15 cellular contexts compared by ENCODE assay signal in genomic region chr9:121344062-121344696, GRCh38. TPM values are rescaled to one million over a fixed set of nuclear protein-coding genes. Genes with fewer than 3 reads are reported as not detected.
A peak's percentile ranks its signal among the peaks of the same experiment; 100 is the strongest.
DNase-seq lines count a peak whose midpoint lies in the region; ATAC-seq and TF ChIP-seq lines count a peak whose summit lies in the region.
"Had no signal": no experiment of that assay in that cellular context is flagged by ENCODE, and none has a peak within 500 bp of the region (broad histone marks: within the 10 kb centered on the region; RNA-seq: fewer than 3 reads in every experiment).

No MANE protein-coding gene starts in this region.

- H3K9me2 ChIP-seq in hepatocyte (replicated peaks; ENCODE audit: insufficient read depth), result no peaks in the 10 kb centered on the region

- TF ChIP-seq CTCF in hepatocyte (IDR thresholded peaks at IDR 0.05; ENCODE audit: poor library complexity) (no peak), upper lobe of left lung (IDR thresholded peaks at IDR 0.05) (no peak)

- no peak overlapping the region for H3K4me3 ChIP-seq in hepatocyte
- no peak overlapping the region for H3K4me3 ChIP-seq in upper lobe of left lung
- H3K4me3 ChIP-seq: right lobe of liver had no signal

- no peak for TF ChIP-seq POLR2A in upper lobe of left lung (IDR thresholded peaks at IDR 0.05)

- H3K4me1 ChIP-seq in hepatocyte (ENCODE audit: insufficient read depth) (peaks cover 15% of the 10 kb centered on the region), upper lobe of left lung (peaks cover 36 to 39% (median 37%) of the 10 kb centered on the region in 4 donors)

- peaks cover 18% of the 10 kb centered on the region for H3K4me1 Mint-ChIP-seq in activated T-cell treated with anti-CD3 and anti-CD28 coated beads, Interleukin-2, amount 50 U/mL, for 72 hours (ENCODE audit: low read depth)
- peaks cover 7% of the 10 kb centered on the region for H3K4me1 Mint-ChIP-seq in activated T-cell treated with anti-CD3 and anti-CD28 coated beads, Interleukin-2, amount 50 U/mL, for 24 hours (ENCODE audit: low read depth)
- H3K4me1 Mint-ChIP-seq: activated naive CD4-positive, alpha-beta T cell treated with anti-CD3 and anti-CD28 coated beads, Interleukin-2, amount 50 U/mL, for 24 hours had no signal

- H3K27ac Mint-ChIP-seq in activated T-cell treated with anti-CD3 and anti-CD28 coated beads, Interleukin-2, amount 50 U/mL, for 72 hours, result peak overlapping the region; percentile 84
- H3K27ac Mint-ChIP-seq in activated T-cell treated with anti-CD3 and anti-CD28 coated beads, Interleukin-2, amount 50 U/mL, for 24 hours, result no peak overlapping the region
- H3K27ac Mint-ChIP-seq: activated naive CD4-positive, alpha-beta T cell treated with anti-CD3 and anti-CD28 coated beads, Interleukin-2, amount 50 U/mL, for 24 hours; stimulated activated naive B cell treated with anti-CD40 and anti-IgM and Interleukin-4, amounts not matched to agents 10 μg/mL and 1 μg/mL and 100 μg/mL, for 72 hours had no signal

- H4K20me1 ChIP-seq in hepatocyte (ENCODE audit: insufficient read depth, poor library complexity, severe bottlenecking), result no peaks in the 10 kb centered on the region

- no peaks in the 10 kb centered on the region for H3K27me3 Mint-ChIP-seq in activated T-cell treated with anti-CD3 and anti-CD28 coated beads, Interleukin-2, amount 50 U/mL, for 72 hours (ENCODE audit: low read depth)
- H3K27me3 Mint-ChIP-seq in activated T-cell treated with anti-CD3 and anti-CD28 coated beads, Interleukin-2, amount 50 U/mL, for 24 hours, result no peaks in the 10 kb centered on the region
- H3K27me3 Mint-ChIP-seq: activated naive CD4-positive, alpha-beta T cell treated with anti-CD3 and anti-CD28 coated beads, Interleukin-2, amount 50 U/mL, for 24 hours; stimulated activated naive B cell treated with anti-CD40 and anti-IgM and Interleukin-4, amounts not matched to agents 10 μg/mL and 1 μg/mL and 100 μg/mL, for 72 hours had no signal

- H3K27me3 ChIP-seq in hepatocyte, result no peaks in the 10 kb centered on the region
- H3K27me3 ChIP-seq in upper lobe of left lung, result no peaks in the 10 kb centered on the region
- H3K27me3 ChIP-seq: right lobe of liver had no signal

- peak overlapping the region; percentile 18 for H3K4me2 ChIP-seq in hepatocyte

- no peak for ATAC-seq in activated T-cell treated with anti-CD3 and anti-CD28 coated beads, Interleukin-2, amount 50 U/mL, for 72 hours (replicated peaks in 1 of 2)
- no peak for ATAC-seq in upper lobe of left lung (ENCODE audit: low FRiP score in 2 of 2)
- ATAC-seq in GM18502 (IDR thresholded peaks at IDR 0.05; ENCODE audit: poor library complexity, unreplicated experiment), result no peak
- ATAC-seq in HG03108 (IDR thresholded peaks at IDR 0.05; ENCODE audit: unreplicated experiment), result no peak
- ATAC-seq: stimulated activated naive B cell treated with anti-CD40 and anti-IgM and Interleukin-4, amounts not matched to agents 10 μg/mL and 1 μg/mL and 100 μg/mL, for 72 hours had no signal

- no peak overlapping the region for H3K4me3 Mint-ChIP-seq in activated T-cell treated with anti-CD3 and anti-CD28 coated beads, Interleukin-2, amount 50 U/mL, for 72 hours
- H3K4me3 Mint-ChIP-seq in activated T-cell treated with anti-CD3 and anti-CD28 coated beads, Interleukin-2, amount 50 U/mL, for 24 hours, result no peak overlapping the region
- H3K4me3 Mint-ChIP-seq: activated naive CD4-positive, alpha-beta T cell treated with anti-CD3 and anti-CD28 coated beads, Interleukin-2, amount 50 U/mL, for 24 hours; nephron; stimulated activated naive B cell treated with anti-CD40 and anti-IgM and Interleukin-4, amounts not matched to agents 10 μg/mL and 1 μg/mL and 100 μg/mL, for 72 hours had no signal

- H3K27ac ChIP-seq in hepatocyte (peak overlapping the region; percentile 72), upper lobe of left lung (peak overlapping the region; percentile 25 to 57 (median 45))

- peaks cover 5% of the 10 kb centered on the region for H3K36me3 ChIP-seq in hepatocyte (replicated peaks; ENCODE audit: insufficient read depth, low read depth)
- H3K36me3 ChIP-seq in upper lobe of left lung, result peaks cover 41 to 100% (median 80%) of the 10 kb centered on the region in 4 donors

- WGBS in hepatocyte (ENCODE audit: low lambda C conversion rate, missing lambda C conversion rate), result 58% methylated on average over 6 of the region's 6 CpGs
- WGBS in upper lobe of left lung, 2 donors, result 19 to 58% methylated on average over 6 of the region's 6 CpGs

- no peak for DNase-seq in activated T-cell treated with anti-CD3 and anti-CD28 coated beads, Interleukin-2, amount 50 U/mL, for 72 hours
- DNase-seq in activated T-cell treated with anti-CD3 and anti-CD28 coated beads, Interleukin-2, amount 50 U/mL, for 24 hours, result no peak
- DNase-seq in NCI-H2196 treated with DMSO at 0.1 percent for 48 hours (lab: John Stamatoyannopoulos, UW; ENCODE audit: unreplicated experiment), result peak; percentile 88
- DNase-seq in hepatocyte (ENCODE audit: low spot score), result no peak
- no peak for DNase-seq in upper lobe of left lung
- DNase-seq in putamen (ENCODE audit: low spot score), result no peak
- DNase-seq: caudate nucleus; NCI-H1417 treated with DMSO at 0.1 percent for 48 hours; OCI-M1; right lobe of liver; stimulated activated naive B cell treated with anti-CD40 and anti-IgM and Interleukin-4, amounts not matched to agents 10 μg/mL and 1 μg/mL and 100 μg/mL, for 72 hours had no signal

- H3K79me2 ChIP-seq in hepatocyte, result peaks cover 4% of the 10 kb centered on the region

- H3K9me3 ChIP-seq in hepatocyte (ENCODE audit: low read depth) (no peaks in the 10 kb centered on the region), upper lobe of left lung (no peaks in the 10 kb centered on the region)
- H3K9me3 ChIP-seq: right lobe of liver had no signal

- H3K9me3 Mint-ChIP-seq in activated T-cell treated with anti-CD3 and anti-CD28 coated beads, Interleukin-2, amount 50 U/mL, for 72 hours, result no peaks in the 10 kb centered on the region
- H3K9me3 Mint-ChIP-seq in activated T-cell treated with anti-CD3 and anti-CD28 coated beads, Interleukin-2, amount 50 U/mL, for 24 hours, result no peaks in the 10 kb centered on the region
- H3K9me3 Mint-ChIP-seq: activated naive CD4-positive, alpha-beta T cell treated with anti-CD3 and anti-CD28 coated beads, Interleukin-2, amount 50 U/mL, for 24 hours; nephron; stimulated activated naive B cell treated with anti-CD40 and anti-IgM and Interleukin-4, amounts not matched to agents 10 μg/mL and 1 μg/mL and 100 μg/mL, for 72 hours had no signal

- peak in 1 of 4 donors; percentile 11 for TF ChIP-seq EP300 in upper lobe of left lung (IDR thresholded peaks at IDR 0.05)

- H2AFZ ChIP-seq in hepatocyte, result no peak overlapping the region

- H3K36me3 Mint-ChIP-seq in activated T-cell treated with anti-CD3 and anti-CD28 coated beads, Interleukin-2, amount 50 U/mL, for 72 hours (ENCODE audit: insufficient read depth in 2 of 2), result peaks cover 4 to 21% of the 10 kb centered on the region in 2 donors
- peaks cover 76% of the 10 kb centered on the region for H3K36me3 Mint-ChIP-seq in activated T-cell treated with anti-CD3 and anti-CD28 coated beads, Interleukin-2, amount 50 U/mL, for 24 hours (ENCODE audit: low read depth)

RNA-seq across cellular contexts. Expression of gene STOM, which starts 25.9 kb away (rescaled TPM):
- 10 to 100 TPM; 63.7 to 90.6 TPM for total RNA-seq in activated T-cell treated with anti-CD3 and anti-CD28 coated beads, Interleukin-2, amount 50 U/mL, for 72 hours
- total RNA-seq in hepatocyte (130 and 156 TPM in 2 replicates), upper lobe of left lung (100 to 1,000 TPM in 5 of 6 donors, 10 to 100 TPM in 1; 96.4 to 480 (median 362) TPM)
- polyA plus RNA-seq in hepatocyte, result 85.5 and 93.7 TPM in 2 replicates
